ENCODE assay signal across 8 cellular contexts in the genomic region with DNA sequence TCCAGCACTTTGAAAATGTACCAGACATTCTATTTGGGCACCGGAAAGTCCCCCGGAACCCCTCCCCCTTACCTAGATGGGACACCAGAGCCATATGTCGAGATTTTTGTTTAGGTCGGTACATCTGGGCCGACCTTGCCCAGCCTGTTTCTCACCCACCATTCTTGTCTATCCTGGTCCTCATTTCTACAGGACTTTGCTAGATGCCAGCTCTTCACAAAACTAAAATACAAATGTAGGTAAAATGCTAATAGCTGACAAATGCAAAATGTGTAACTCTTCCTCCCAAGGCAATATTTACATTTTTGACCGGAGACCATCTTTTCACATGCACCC. TPM values are rescaled to one million over a fixed set of nuclear protein-coding genes. Genes with fewer than 3 reads are reported as not detected.
A peak's percentile ranks its signal among the peaks of the same experiment; 100 is the strongest.
DNase-seq lines count a peak whose midpoint lies in the region; ATAC-seq and TF ChIP-seq lines count a peak whose summit lies in the region.
"Not testable (repeated sequence)": the region's sequence is repeated elsewhere in the genome, so short reads cannot be mapped to it uniquely, and the experiment has no call there.

No MANE protein-coding gene starts in this region.

- not testable (repeated sequence) for H3K9me3 Mint-ChIP-seq in Caco-2 (ENCODE audit: unreplicated experiment); activated B cell treated with CpG ODN at 0.5 μM for 24 hours
- H3K9me3 Mint-ChIP-seq in nephron progenitor cell, result peaks cover 26% of the 10 kb centered on the region

- H3K27ac ChIP-seq in HUES6 (ENCODE audit: low read depth, low read length); right cardiac atrium (ENCODE audit: low read length): not testable (repeated sequence)
- H3K27ac ChIP-seq in caudate nucleus (ENCODE audit: low read depth, low read length), result peak overlapping the region; percentile 90
- H3K27ac ChIP-seq in testis, result peak overlapping the region in 1 of 2 donors; percentile 84

- CTCF ChIA-PET in Caco-2 (lab: Charles Lee), result interaction anchor here (1.2 kb wide), 1 partner anchor 187 kb away, joined by 4 read pairs; a partner anchor contains a TSS
- CTCF ChIA-PET in activated B cell treated with CpG ODN at 0.5 μM for 24 hours (lab: Charles Lee), result not testable (repeated sequence)

- H3K4me1 ChIP-seq in Caco-2; HUES6 (ENCODE audit: control insufficient read depth, insufficient read depth, low read length); right cardiac atrium (ENCODE audit: control insufficient read depth, insufficient read depth, low read length): not testable (repeated sequence)
- peaks cover 14% of the 10 kb centered on the region for H3K4me1 ChIP-seq in testis

- not testable (repeated sequence) for H3K27me3 ChIP-seq in Caco-2 (replicated peaks; ENCODE audit: control insufficient read depth, insufficient read depth, low read length); HUES6 (ENCODE audit: control insufficient read depth, insufficient read depth, low read length); right cardiac atrium (ENCODE audit: control insufficient read depth, insufficient read depth); testis

- not testable (repeated sequence) for DNase-seq in Caco-2; activated B cell treated with CpG ODN at 0.5 μM for 24 hours; caudate nucleus (lab: John Stamatoyannopoulos, UW); right cardiac atrium; nephron progenitor cell; testis

- not testable (repeated sequence) for H3K9me3 ChIP-seq in Caco-2; HUES6 (ENCODE audit: control insufficient read depth, insufficient read depth, low read depth, low read length); right cardiac atrium (ENCODE audit: control insufficient read depth, low read length); testis

- not testable (repeated sequence) for H3K36me3 Mint-ChIP-seq in Caco-2 (ENCODE audit: insufficient read depth, unreplicated experiment)
- H3K36me3 Mint-ChIP-seq in activated B cell treated with CpG ODN at 0.5 μM for 24 hours (ENCODE audit: low read depth) (peaks cover 23% of the 10 kb centered on the region), nephron progenitor cell (ENCODE audit: low read depth) (peaks cover 35% of the 10 kb centered on the region)

- H3K36me3 ChIP-seq in Caco-2 (ENCODE audit: control insufficient read depth, insufficient read depth, low read length); HUES6 (ENCODE audit: control insufficient read depth, insufficient read depth, low read length); testis (ENCODE audit: low read depth, missing control alignments): not testable (repeated sequence)

- not testable (repeated sequence) for H3K9ac ChIP-seq in HUES6 (ENCODE audit: low read length)

- not testable (repeated sequence) for BruUV-seq in Caco-2 (replicated peaks; lab: Mats Ljungman, UMichigan)

- WGBS in right cardiac atrium, result 15% methylated on average over 6 of the region's 6 CpGs
- WGBS in testis, 2 donors, result 9 to 10% methylated on average over 6 of the region's 6 CpGs

- intact Hi-C loops in Caco-2 (cut with micrococcal nuclease; ENCODE audit: unreplicated experiment), result loop anchor here (1.0 kb wide), 1 partner anchor 365 kb away; no protein-coding TSS in a partner anchor
- intact Hi-C loops in activated B cell treated with CpG ODN at 0.5 μM for 24 hours (cut with micrococcal nuclease), result loop anchor here (1.0 to 10.0 kb wide), 6 partner anchors 25 to 629 kb away; a partner anchor contains a TSS
- intact Hi-C loops in right cardiac atrium (cut with DNase I); testis (cut with DNase I; ENCODE audit: low total_unique reads): not testable (repeated sequence)

- ATAC-seq in GM21825 (IDR thresholded peaks at IDR 0.05; ENCODE audit: unreplicated experiment), result peak; percentile 11
- ATAC-seq in activated B cell treated with CpG ODN at 0.5 μM for 24 hours (ENCODE audit: low read depth); right cardiac atrium: not testable (repeated sequence)

- H3K27me3 Mint-ChIP-seq in Caco-2 (ENCODE audit: insufficient read depth, unreplicated experiment); activated B cell treated with CpG ODN at 0.5 μM for 24 hours; nephron progenitor cell (ENCODE audit: low read depth, poor library complexity): not testable (repeated sequence)

- TF ChIP-seq CTCF in Caco-2 (IDR thresholded peaks at IDR 0.05; ENCODE audit: insufficient read depth in 1 of 2, low read depth in 1 of 2, low read length in 1 of 2, severe bottlenecking in 1 of 2, unreplicated experiment in 1 of 2); activated B cell treated with CpG ODN at 0.5 μM for 24 hours (IDR thresholded peaks at IDR 0.05); testis (IDR thresholded peaks at IDR 0.05): not testable (repeated sequence)
- TF ChIP-seq CTCF in nephron progenitor cell (IDR thresholded peaks at IDR 0.05), result peak; percentile 17

- H3K27ac Mint-ChIP-seq in Caco-2 (ENCODE audit: unreplicated experiment), result peak overlapping the region; percentile 86
- H3K27ac Mint-ChIP-seq in activated B cell treated with CpG ODN at 0.5 μM for 24 hours, result peak overlapping the region; percentile 88
- peak overlapping the region; percentile 95 for H3K27ac Mint-ChIP-seq in nephron progenitor cell

- not testable (repeated sequence) for H3K4me1 Mint-ChIP-seq in Caco-2 (ENCODE audit: low read depth, unreplicated experiment)
- H3K4me1 Mint-ChIP-seq in activated B cell treated with CpG ODN at 0.5 μM for 24 hours (peaks cover 28% of the 10 kb centered on the region), nephron progenitor cell (peaks cover 29% of the 10 kb centered on the region)

- H3K4me3 ChIP-seq in Caco-2 (ENCODE audit: low read depth, low read length), result peak overlapping the region; percentile 76
- peak overlapping the region; percentile 91 for H3K4me3 ChIP-seq in HUES6 (ENCODE audit: low read depth, low read length)
- H3K4me3 ChIP-seq in right cardiac atrium (ENCODE audit: low read length), result peak overlapping the region; percentile 82
- H3K4me3 ChIP-seq in testis, result peak overlapping the region; percentile 74 to 75

- H3K4me3 Mint-ChIP-seq in Caco-2 (ENCODE audit: unreplicated experiment) (peak overlapping the region; percentile 96), activated B cell treated with CpG ODN at 0.5 μM for 24 hours (peak overlapping the region; percentile 97), nephron progenitor cell (peak overlapping the region; percentile 99)

- TF ChIP-seq POLR2A in testis (IDR thresholded peaks at IDR 0.05), result not testable (repeated sequence)

- POLR2A ChIA-PET in Caco-2 (lab: Charles Lee), result not testable (repeated sequence)
- POLR2A ChIA-PET in activated B cell treated with CpG ODN at 0.5 μM for 24 hours (lab: Charles Lee), result interaction anchor here (1.6 kb wide), 1 partner anchor 365 kb away, joined by 4 read pairs; no protein-coding TSS in a partner anchor

RNA-seq across cellular contexts. Expression of a gene that starts 0.7 kb away (rescaled TPM):
- total RNA-seq in Caco-2 (2022) (8.0 and 8.6 TPM in 2 replicates), activated B cell treated with CpG ODN at 0.5 μM for 24 hours (15.8 and 16.1 TPM in 2 replicates), right cardiac atrium (10 to 100 TPM; 19.9 to 27.9 (median 26.0) TPM), testis (10 to 100 TPM; 33.6 to 41.8 TPM)
- polyA plus RNA-seq in right cardiac atrium (52.7 TPM), testis (ENCODE audit: insufficient read depth, low read depth, low replicate concordance) (26.0 TPM)

RNA-seq across cellular contexts. Expression of a gene that starts 34.5 kb away (rescaled TPM):
- total RNA-seq in Caco-2 (2022), result 7.2 and 7.8 TPM in 2 replicates
- 12.7 and 17.9 TPM in 2 replicates for total RNA-seq in activated B cell treated with CpG ODN at 0.5 μM for 24 hours
- total RNA-seq in right cardiac atrium, result 10 to 100 TPM; 15.5 to 23.6 (median 20.5) TPM
- 44.2 TPM for polyA plus RNA-seq in right cardiac atrium
- total RNA-seq in testis, result 10 to 100 TPM; 15.7 to 23.4 TPM
- 22.4 TPM for polyA plus RNA-seq in testis (ENCODE audit: insufficient read depth, low read depth, low replicate concordance)
